8 cellular contexts compared by ENCODE assay signal in the genomic region with DNA sequence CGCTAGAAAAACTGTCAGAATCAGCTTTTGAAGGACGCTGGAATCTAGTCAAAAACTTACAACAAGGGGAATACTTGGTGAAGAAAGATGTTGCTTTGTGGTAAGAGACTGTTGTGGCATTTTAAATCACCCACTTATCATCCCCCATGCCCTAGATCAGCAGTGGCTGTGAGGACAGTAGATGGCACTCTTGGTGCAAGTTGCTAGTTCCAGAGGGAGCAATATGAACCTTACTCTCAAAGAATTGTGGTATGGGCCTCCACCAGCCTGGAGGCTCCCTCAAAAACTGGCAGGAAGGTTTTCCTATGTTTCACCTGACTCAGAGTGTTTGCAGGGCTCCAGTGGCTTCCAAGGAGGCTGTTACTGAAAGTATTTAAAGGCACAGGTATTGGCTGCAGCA. TPM values are rescaled to one million over a fixed set of nuclear protein-coding genes. Genes with fewer than 3 reads are reported as not detected.
DNase-seq lines count a peak whose midpoint lies in the region; ATAC-seq, FAIRE-seq and TF ChIP-seq lines count a peak whose summit lies in the region.

No MANE protein-coding gene starts in this region.

- peak; percentile 94 to 97 for ATAC-seq in A549
- peak; percentile 70 to 86 for ATAC-seq in stimulated activated naive B cell treated with anti-CD40 and anti-IgM and Interleukin-4, amounts not matched to agents 10 μg/mL and 1 μg/mL and 100 μg/mL, for 72 hours (replicated peaks)
- no peak for ATAC-seq in GM21576 (IDR thresholded peaks at IDR 0.05; ENCODE audit: unreplicated experiment)

- TF ChIP-seq POLR2A in A549 (IDR thresholded peaks at IDR 0.05; ENCODE audit: low read length) (no peak), spleen (IDR thresholded peaks at IDR 0.05) (no peak)

- POLR2A ChIA-PET in A549 (lab: Yijun Ruan, JAX): no interaction called here

- peaks cover 0 to 2% of the 10 kb centered on the region in 2 donors for H3K9me3 Mint-ChIP-seq in stimulated activated naive B cell treated with anti-CD40 and anti-IgM and Interleukin-4, amounts not matched to agents 10 μg/mL and 1 μg/mL and 100 μg/mL, for 72 hours

- no peak for TF ChIP-seq EP300 in A549 (IDR thresholded peaks at IDR 0.05)

- no peak for FAIRE-seq in A549 (lab: Jason Lieb, UNC)

- H3K27me3 ChIP-seq in GM06990 (replicated peaks; ENCODE audit: control insufficient read depth, insufficient read depth, low read length): no peaks in the 10 kb centered on the region
- H3K27me3 ChIP-seq in spleen (replicated peaks in 1 of 7): peaks cover 0 to 43% (median 0%) of the 10 kb centered on the region in 7 donors

- CTCF ChIA-PET in A549 (lab: Yijun Ruan, JAX): interaction anchor here (0.7 to 6.2 kb wide), 20 partner anchors 10 to 289 kb away, joined by 3 to 51 read pairs (median 5); no protein-coding TSS in a partner anchor

- peak; percentile 36 to 58 for DNase-seq in A549 (ENCODE audit: low read depth in 1 of 2, low spot score in 1 of 2)
- DNase-seq in GM06990 (ENCODE audit: extremely low read depth, insufficient read length): no peak
- DNase-seq in NCI-H1694 treated with DMSO at 0.1 percent for 48 hours (lab: John Stamatoyannopoulos, UW): peak; percentile 35
- DNase-seq in amygdala (lab: John Stamatoyannopoulos, UW): peak in 32 of 56 donors; percentile 0 to 43 (median 2)
- peak; percentile 21 for DNase-seq in hepatic stellate cell (ENCODE audit: low spot score)
- no peak for DNase-seq in stimulated activated naive B cell treated with anti-CD40 and anti-IgM and Interleukin-4, amounts not matched to agents 10 μg/mL and 1 μg/mL and 100 μg/mL, for 72 hours
- DNase-seq in spleen: no peak

- H3K36me3 ChIP-seq in GM06990 (ENCODE audit: control insufficient read depth, insufficient read depth, low read length): no peaks in the 10 kb centered on the region
- no peaks in the 10 kb centered on the region for H3K36me3 ChIP-seq in spleen

- peak; percentile 79 to 81 for TF ChIP-seq RAD21 in A549 (conservative IDR thresholded peaks at IDR 0.05 in 1 of 2, IDR thresholded peaks at IDR 0.05 in 1 of 2)

- 40% methylated on average over 2 of the region's 2 CpGs for WGBS in A549 (ENCODE audit: missing lambda C conversion rate)
- 28 to 54% (median 30%) methylated on average over 2 of the region's 2 CpGs for WGBS in spleen, 5 donors

- peak overlapping the region in 1 of 2 experiments; percentile 33; a peak in 1 of 6 replicates for H3K27ac ChIP-seq in A549
- H3K27ac ChIP-seq in spleen: no peak overlapping the region

- H3K9me3 ChIP-seq in A549 (peaks cover 3% of the 10 kb centered on the region; the same call in 1 of the 3 replicates), spleen (no peaks in the 10 kb centered on the region)

- peak; percentile 61 for TF ChIP-seq CTCF in A549 (IDR thresholded peaks at IDR 0.05)
- peak; percentile 48 for TF ChIP-seq CTCF in GM06990 (IDR thresholded peaks at IDR 0.05; ENCODE audit: insufficient read depth, low read length, poor library complexity, severe bottlenecking)
- peak in 4 of 11 experiments; percentile 10 to 28 (median 16) for TF ChIP-seq CTCF in spleen (IDR thresholded peaks at IDR 0.05 in 8 of 11, conservative IDR thresholded peaks at IDR 0.05 in 3 of 11)

- no peaks in the 10 kb centered on the region for H3K4me1 Mint-ChIP-seq in stimulated activated naive B cell treated with anti-CD40 and anti-IgM and Interleukin-4, amounts not matched to agents 10 μg/mL and 1 μg/mL and 100 μg/mL, for 72 hours

- no peak overlapping the region for H3K27ac Mint-ChIP-seq in stimulated activated naive B cell treated with anti-CD40 and anti-IgM and Interleukin-4, amounts not matched to agents 10 μg/mL and 1 μg/mL and 100 μg/mL, for 72 hours

- no peak overlapping the region for H3K4me3 Mint-ChIP-seq in stimulated activated naive B cell treated with anti-CD40 and anti-IgM and Interleukin-4, amounts not matched to agents 10 μg/mL and 1 μg/mL and 100 μg/mL, for 72 hours

- no peak overlapping the region for H3K4me2 ChIP-seq in A549

- H3K27me3 Mint-ChIP-seq in stimulated activated naive B cell treated with anti-CD40 and anti-IgM and Interleukin-4, amounts not matched to agents 10 μg/mL and 1 μg/mL and 100 μg/mL, for 72 hours: peaks cover 0 to 18% of the 10 kb centered on the region in 2 donors

- H3K4me3 ChIP-seq in A549 (no peak overlapping the region), GM06990 (replicated peaks; ENCODE audit: low read depth, low read length) (no peak overlapping the region), spleen (no peak overlapping the region)

- intact Hi-C loops in spleen (cut with DNase I; ENCODE audit: low total_unique reads): no loop called here

- H3K4me1 ChIP-seq in A549: peaks cover 9% of the 10 kb centered on the region; the same call in 2 of the 3 replicates
- H3K4me1 ChIP-seq in spleen: no peaks in the 10 kb centered on the region

- no peaks in the 10 kb centered on the region for H3K36me3 Mint-ChIP-seq in stimulated activated naive B cell treated with anti-CD40 and anti-IgM and Interleukin-4, amounts not matched to agents 10 μg/mL and 1 μg/mL and 100 μg/mL, for 72 hours

TF ChIP-seq in A549, 52 proteins besides CTCF, POLR2A, EP300 and RAD21:
- TF ChIP-seq CHD4 (IDR thresholded peaks at IDR 0.05; ENCODE audit: borderline replicate concordance) (no peak), SMC3 (IDR thresholded peaks at IDR 0.05) (peak; percentile 82), SREBF2 (IDR thresholded peaks at IDR 0.05) (no peak)
TF ChIP-seq in A549: peak in this region for 1.

RNA-seq across cellular contexts. Expression of a gene that starts 37.7 kb away (rescaled TPM):
- polyA plus RNA-seq in A549 (2011; rRNA removed): 9.7 and 11.7 TPM in 2 replicates
- polyA plus RNA-seq in A549 (2012; cell fraction: cytosol; rRNA removed): 5.5 and 9.1 TPM in 2 replicates
- 10.4 and 11.8 TPM in 2 replicates for polyA plus RNA-seq in A549 (2012; cell fraction: nucleus; rRNA removed)
- 17.9 to 22.3 TPM (median 19.2 TPM) in 3 replicates for polyA plus RNA-seq in A549 (2017; fragmentation: RNase III; extraction: RNeasy Plus Mini Kit Qiagen cat#74134 plus additional on column Dnase treatment)
- polyA minus RNA-seq in A549 (2011; rRNA and poly(A)+ RNA removed): 9.9 and 10.6 TPM in 2 replicates
- 1 to 10 TPM; 2.6 to 4.4 (median 4.2) TPM for total RNA-seq in spleen
- polyA plus RNA-seq in spleen: 1 to 10 TPM in 1 of 3 donors, under 1 TPM in 2; 0.41 to 1.1 (median 0.97) TPM

Comparison
In these comparisons a context has a peak if more than half of its experiments do, and no peak if none do; other contexts are left out.
1. DNase-seq: peak in A549 (2 of 2), NCI-H1694 treated with DMSO at 0.1 percent for 48 hours (single experiment), amygdala (32 of 56) and hepatic stellate cell (single experiment); none in GM06990 (single experiment), stimulated activated naive B cell treated with anti-CD40 and anti-IgM and Interleukin-4, amounts not matched to agents 10 μg/mL and 1 μg/mL and 100 μg/mL, for 72 hours (single experiment) and spleen (single experiment).